In genomic region chr1:159652506-159652905, GRCh38 we compare ENCODE assay signal across 20 cellular contexts.
DNase-seq lines count a peak whose midpoint lies in the region; ATAC-seq and TF ChIP-seq lines count a peak whose summit lies in the region.
"Had no signal": no experiment of that assay in that cellular context is flagged by ENCODE, and none has a peak within 500 bp of the region (broad histone marks: within the 10 kb centered on the region; RNA-seq: fewer than 3 reads in every experiment).

No MANE protein-coding gene starts in this region.

- H2BK120ac ChIP-seq in mesendoderm (ENCODE audit: low read depth, low read length) = no peak overlapping the region

- H3K4me1 Mint-ChIP-seq in activated CD4-positive, alpha-beta T cell treated with anti-CD3 and anti-CD28 coated beads for 36 hours = no peaks in the 10 kb centered on the region

- H3K4me1 ChIP-seq in GM23248 (ENCODE audit: insufficient read depth) (peaks cover 20% of the 10 kb centered on the region), mesendoderm (ENCODE audit: control insufficient read depth, low read depth, low read length) (no peaks in the 10 kb centered on the region)
- H3K4me1 ChIP-seq: BE2C had no signal

- H3K4me3 Mint-ChIP-seq in activated CD4-positive, alpha-beta T cell treated with anti-CD3 and anti-CD28 coated beads for 36 hours = no peak overlapping the region
- H3K4me3 Mint-ChIP-seq: CD4-positive, alpha-beta T cell had no signal

- no peak overlapping the region for H3K23ac ChIP-seq in mesendoderm (ENCODE audit: low read length)

- POLR2A ChIA-PET in activated CD4-positive, alpha-beta T cell treated with anti-CD3 and anti-CD28 coated beads for 36 hours (lab: Charles Lee) = no interaction called here

- 12 to 32% methylated on average over 1 of the region's 1 CpG for WGBS in GM23248 (ENCODE audit: low coverage in 1 of 2, low lambda C conversion rate in 2 of 2, missing lambda C conversion rate in 2 of 2), 2 experiments
- WGBS in mesendoderm (ENCODE audit: extremely low coverage, insufficient coverage, low lambda C conversion rate) = no CpG with 5 or more reads among the region's 1 CpG

- no peaks in the 10 kb centered on the region for H3K27me3 ChIP-seq in GM23248 (replicated peaks; ENCODE audit: insufficient read depth)
- no peaks in the 10 kb centered on the region for H3K27me3 ChIP-seq in mesendoderm (ENCODE audit: insufficient read depth, low read length, poor library complexity)
- H3K27me3 ChIP-seq: BE2C had no signal

- H4K20me1 ChIP-seq in GM23248 (ENCODE audit: insufficient read depth) = no peaks in the 10 kb centered on the region

- no peaks in the 10 kb centered on the region for H3K36me3 Mint-ChIP-seq in activated CD4-positive, alpha-beta T cell treated with anti-CD3 and anti-CD28 coated beads for 36 hours (ENCODE audit: low read depth)

- ATAC-seq in activated CD4-positive, alpha-beta T cell treated with anti-CD3 and anti-CD28 coated beads for 36 hours = no peak
- ATAC-seq: HCT116, K562, PC-3 had no signal

- no peak overlapping the region for H3K27ac Mint-ChIP-seq in activated CD4-positive, alpha-beta T cell treated with anti-CD3 and anti-CD28 coated beads for 36 hours
- H3K27ac Mint-ChIP-seq: CD4-positive, alpha-beta T cell had no signal

- no peak overlapping the region for H2BK15ac ChIP-seq in mesendoderm (replicated peaks; ENCODE audit: low read depth)

- H3K9ac ChIP-seq in GM23248 (no peak overlapping the region), mesendoderm (ENCODE audit: low read length) (no peak overlapping the region)

- CTCF ChIA-PET in activated CD4-positive, alpha-beta T cell treated with anti-CD3 and anti-CD28 coated beads for 36 hours (lab: Charles Lee) = interaction anchor here (0.6 kb wide), 1 partner anchor 23 kb away, joined by 3 read pairs; no protein-coding TSS in a partner anchor

- H3K4me3 ChIP-seq in GM23248 (no peak overlapping the region), astrocyte of the spinal cord (ENCODE audit: low read depth, low read length) (no peak overlapping the region), mesendoderm (ENCODE audit: low read length) (no peak overlapping the region)
- H3K4me3 ChIP-seq: K562 had no signal

- H4K5ac ChIP-seq in mesendoderm (ENCODE audit: low read length) = no peak overlapping the region

- no peak overlapping the region for H3K56ac ChIP-seq in mesendoderm (ENCODE audit: low read length)

- intact Hi-C loops in activated CD4-positive, alpha-beta T cell treated with anti-CD3 and anti-CD28 coated beads for 36 hours (cut with DNase I, micrococcal nuclease) = no loop called here

- no peaks in the 10 kb centered on the region for H3K9me3 ChIP-seq in GM23248 (ENCODE audit: low read depth)
- H3K9me3 ChIP-seq: BE2C had no signal

- H3K9me3 Mint-ChIP-seq in activated CD4-positive, alpha-beta T cell treated with anti-CD3 and anti-CD28 coated beads for 36 hours (ENCODE audit: low read depth) = no peaks in the 10 kb centered on the region
- H3K9me3 Mint-ChIP-seq: CD4-positive, alpha-beta T cell had no signal

- no peak overlapping the region for H3K4ac ChIP-seq in mesendoderm (ENCODE audit: low read depth, low read length)

- H3K79me2 ChIP-seq in GM23248 (ENCODE audit: insufficient read depth) (no peaks in the 10 kb centered on the region), mesendoderm (ENCODE audit: control insufficient read depth, insufficient read depth, low read length) (no peaks in the 10 kb centered on the region)

- H2AK5ac ChIP-seq in mesendoderm (ENCODE audit: low read length) = no peak overlapping the region

- peaks cover 8% of the 10 kb centered on the region for H3K27me3 Mint-ChIP-seq in activated CD4-positive, alpha-beta T cell treated with anti-CD3 and anti-CD28 coated beads for 36 hours

- H3K4me2 ChIP-seq in GM23248 (ENCODE audit: unreplicated experiment) = no peak overlapping the region
- no peak overlapping the region for H3K4me2 ChIP-seq in mesendoderm (ENCODE audit: low read length)

- no peaks in the 10 kb centered on the region for H3K36me3 ChIP-seq in GM23248 (ENCODE audit: low read depth)
- H3K36me3 ChIP-seq in mesendoderm (ENCODE audit: control insufficient read depth, insufficient read depth, low read length) = no peaks in the 10 kb centered on the region
- H3K36me3 ChIP-seq: BE2C had no signal

- H3K79me1 ChIP-seq in mesendoderm (ENCODE audit: low read length) = no peaks in the 10 kb centered on the region

- 0 out of 2 replicates have a peak overlapping the region, but pooled peaks have one; percentile 20 for H2AFZ ChIP-seq in GM23248

- H3K9me2 ChIP-seq in GM23248 (ENCODE audit: insufficient read depth) = no peaks in the 10 kb centered on the region; the same call in 1 of the 2 replicates

- TF ChIP-seq CTCF in astrocyte of the spinal cord (IDR thresholded peaks at IDR 0.05; ENCODE audit: low read depth, low read length) (no peak), GM10266 (IDR thresholded peaks at IDR 0.05; ENCODE audit: control insufficient read depth, insufficient read depth, low read depth, missing control alignments) (no peak)

- DNase-seq in AG08396 (ENCODE audit: low spot score) (peak; percentile 5), GM23248 (peak; percentile 52), astrocyte of the spinal cord (ENCODE audit: low read depth, low spot score) (peak; percentile 3), mesendoderm (peak; percentile 11), HuH-7 (ENCODE audit: low spot score) (no peak), GM10266 (ENCODE audit: extremely low spot score) (no peak)
- DNase-seq in activated CD4-positive, CD25-positive, alpha-beta regulatory T cell treated with anti-CD3 and anti-CD28 coated beads, Interleukin-2, amount 50 U/mL, for 72 hours = no peak
- DNase-seq in activated CD4-positive, alpha-beta T cell treated with anti-CD3 and anti-CD28 coated beads for 36 hours = no peak
- DNase-seq: BE2C; CD4-positive, alpha-beta T cell; NCI-H1105 treated with DMSO at 0.1 percent for 48 hours; NCI-H187; NCI-H2107; NCI-H524 treated with DMSO at 0.1 percent for 48 hours; PC-3; RPMI8226; SHP77 treated with DMSO at 0.1 percent for 48 hours; T-helper 1 cell had no signal

- H3F3A ChIP-seq in GM23248 (ENCODE audit: insufficient read depth) = no peaks in the 10 kb centered on the region

- peak overlapping the region; percentile 9; the same call in 1 of the 2 replicates for H3K27ac ChIP-seq in GM23248
- no peak overlapping the region for H3K27ac ChIP-seq in mesendoderm (ENCODE audit: low read depth, low read length)

- no peak overlapping the region for H4K8ac ChIP-seq in mesendoderm (ENCODE audit: low read depth, low read length)

- H3K18ac ChIP-seq in mesendoderm (ENCODE audit: low read length) = no peak overlapping the region

- no peak overlapping the region for H2BK5ac ChIP-seq in mesendoderm (ENCODE audit: low read length)

- in situ Hi-C loops in GM23248 (cut with MboI) = no loop called here
- in situ Hi-C loops in astrocyte of the spinal cord (cut with HindIII; ENCODE audit: low sequenced_read_pairs) = no loop called here

Comparison
In these comparisons a context has a peak if more than half of its experiments do, and no peak if none do; other contexts are left out.
1. DNase-seq: peak in AG08396 (single experiment), GM23248 (single experiment), astrocyte of the spinal cord (single experiment) and mesendoderm (single experiment); none in activated CD4-positive, CD25-positive, alpha-beta regulatory T cell treated with anti-CD3 and anti-CD28 coated beads, Interleukin-2, amount 50 U/mL, for 72 hours (single experiment), HuH-7 (single experiment), GM10266 (single experiment) and activated CD4-positive, alpha-beta T cell treated with anti-CD3 and anti-CD28 coated beads for 36 hours (single experiment).